10 cellular contexts compared by ENCODE assay signal in the genomic region with DNA sequence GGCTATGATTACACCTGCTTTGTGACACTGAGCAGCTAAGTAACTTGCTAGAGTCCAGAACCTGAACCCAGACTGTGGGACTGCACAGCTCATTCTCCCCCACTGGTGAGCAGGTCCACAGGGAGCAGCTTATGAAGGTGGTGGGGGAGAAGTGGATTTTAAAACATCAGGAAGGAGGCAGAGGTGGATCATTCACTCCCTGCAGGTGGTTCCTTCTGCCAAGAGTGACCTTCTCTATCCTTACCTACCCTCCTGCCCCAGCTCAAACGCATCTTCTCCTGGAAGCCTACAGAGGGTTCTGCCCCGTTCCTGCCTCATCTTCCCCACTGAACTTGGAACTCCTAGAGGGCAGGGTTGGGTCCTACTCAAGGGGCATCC. TPM values are rescaled to one million over a fixed set of nuclear protein-coding genes. Genes with fewer than 3 reads are reported as not detected.
DNase-seq lines count a peak whose midpoint lies in the region; ATAC-seq and TF ChIP-seq lines count a peak whose summit lies in the region.
"Had no signal": no experiment of that assay in that cellular context is flagged by ENCODE, and none has a peak within 500 bp of the region (broad histone marks: within the 10 kb centered on the region; RNA-seq: fewer than 3 reads in every experiment).

No MANE protein-coding gene starts in this region.

- peaks cover 2 to 18% (median 8%) of the 10 kb centered on the region in 3 donors for H3K36me3 Mint-ChIP-seq in CD8-positive, alpha-beta memory T cell
- no peaks in the 10 kb centered on the region for H3K36me3 Mint-ChIP-seq in osteocyte (ENCODE audit: unreplicated experiment)

- peaks cover 15% of the 10 kb centered on the region for H3K4me1 ChIP-seq in CD8-positive, alpha-beta memory T cell (ENCODE audit: insufficient read depth, low read length)

- no peaks in the 10 kb centered on the region for H3K36me3 ChIP-seq in CD8-positive, alpha-beta memory T cell (ENCODE audit: insufficient read depth, low read length)
- no peaks in the 10 kb centered on the region for H3K36me3 ChIP-seq in SK-N-MC (ENCODE audit: insufficient read depth, low read length)
- H3K36me3 ChIP-seq: SJSA1 had no signal

- peaks cover 22 to 31% (median 29%) of the 10 kb centered on the region in 3 donors for H3K4me1 Mint-ChIP-seq in CD8-positive, alpha-beta memory T cell
- H3K4me1 Mint-ChIP-seq in osteocyte (ENCODE audit: unreplicated experiment), result no peaks in the 10 kb centered on the region

- peak overlapping the region in 3 of 8 donors; percentile 23 to 41 (median 29) for H3K27ac Mint-ChIP-seq in CD8-positive, alpha-beta memory T cell
- no peak overlapping the region for H3K27ac Mint-ChIP-seq in osteocyte (ENCODE audit: unreplicated experiment)
- H3K27ac Mint-ChIP-seq: IgD-negative memory B cell had no signal

- H3K9me3 Mint-ChIP-seq in CD8-positive, alpha-beta memory T cell, result peaks cover 0 to 3% (median 0%) of the 10 kb centered on the region in 5 donors
- H3K9me3 Mint-ChIP-seq in osteocyte (ENCODE audit: unreplicated experiment), result peaks cover 4% of the 10 kb centered on the region

- no peak for ATAC-seq in GM21381 (IDR thresholded peaks at IDR 0.05; ENCODE audit: unreplicated experiment)

- no peak for DNase-seq in CD8-positive, alpha-beta memory T cell
- DNase-seq in SK-N-MC (ENCODE audit: low read depth, low spot score) (no peak), epithelial cell of esophagus (ENCODE audit: low read depth) (no peak), osteocyte (ENCODE audit: extremely low spot score, unreplicated experiment) (peak; percentile 51), RWPE1 (ENCODE audit: low spot score) (no peak), kidney tubule cell (ENCODE audit: low spot score) (no peak)
- no peak for DNase-seq in stimulated activated CD4-positive, alpha-beta T cell treated with anti-CD3 and anti-CD28 coated beads, Interleukin-2, amount 100 ng/mL, for 24 hours

- no peak overlapping the region for H3K27ac ChIP-seq in CD8-positive, alpha-beta memory T cell (ENCODE audit: low read depth, low read length)
- H3K27ac ChIP-seq in SK-N-MC (no peak overlapping the region), RWPE1 (no peak overlapping the region)
- H3K27ac ChIP-seq: SJSA1 had no signal

- peak overlapping the region; percentile 57 to 85 (median 66) for H3K4me3 Mint-ChIP-seq in CD8-positive, alpha-beta memory T cell
- no peak overlapping the region for H3K4me3 Mint-ChIP-seq in osteocyte (ENCODE audit: unreplicated experiment)

- TF ChIP-seq CTCF in epithelial cell of esophagus (IDR thresholded peaks at IDR 0.05; ENCODE audit: insufficient read depth, low read depth, low read length, missing control alignments) (no peak), osteocyte (IDR thresholded peaks at IDR 0.05) (no peak), RWPE1 (conservative IDR thresholded peaks at IDR 0.05; ENCODE audit: low read depth) (no peak)

- POLR2A ChIA-PET in CD8-positive, alpha-beta memory T cell (lab: Charles Lee), result no interaction called here
- POLR2A ChIA-PET in RWPE1 (lab: Yijun Ruan, JAX; ENCODE audit: low non-redundant PET), result no interaction called here

- H3K27me3 Mint-ChIP-seq in CD8-positive, alpha-beta memory T cell, result peaks cover 0 to 2% of the 10 kb centered on the region in 2 donors
- peaks cover 33% of the 10 kb centered on the region for H3K27me3 Mint-ChIP-seq in osteocyte (ENCODE audit: unreplicated experiment)

- CTCF ChIA-PET in CD8-positive, alpha-beta memory T cell (lab: Charles Lee), result interaction anchor here (0.6 to 2.9 kb wide), 9 partner anchors 8 to 186 kb away, joined by 3 to 10 read pairs (median 6); no protein-coding TSS in a partner anchor
- CTCF ChIA-PET in RWPE1 (lab: Yijun Ruan, JAX), result interaction anchor here (0.6 to 0.9 kb wide), 11 partner anchors 10 to 394 kb away, joined by 3 to 5 read pairs (median 3); no protein-coding TSS in a partner anchor

- no peak overlapping the region for H3K9ac ChIP-seq in SK-N-MC (ENCODE audit: insufficient read length)

- H3K4me3 ChIP-seq in CD8-positive, alpha-beta memory T cell (ENCODE audit: low read length), result peak overlapping the region; percentile 65
- H3K4me3 ChIP-seq in SK-N-MC (peak overlapping the region; percentile 72; the same call in 1 of the 2 replicates), epithelial cell of esophagus (ENCODE audit: low read length) (peak overlapping the region; percentile 47)

- H3K27me3 ChIP-seq in CD8-positive, alpha-beta memory T cell (ENCODE audit: insufficient read depth, low read length, poor library complexity, severe bottlenecking), result no peaks in the 10 kb centered on the region

- H3K9me3 ChIP-seq in CD8-positive, alpha-beta memory T cell (ENCODE audit: low read length), result no peaks in the 10 kb centered on the region
- no peaks in the 10 kb centered on the region for H3K9me3 ChIP-seq in SK-N-MC (ENCODE audit: low read depth, low read length)

RNA-seq across cellular contexts. Expression of a gene that starts 0.5 kb away (rescaled TPM):
- 10 to 100 TPM; 10.6 to 10.8 TPM for total RNA-seq in CD8-positive, alpha-beta memory T cell
- polyA plus RNA-seq in CD8-positive, alpha-beta memory T cell, result 11.8 TPM
- 3.4 TPM in 2 replicates for total RNA-seq in osteocyte

RNA-seq across cellular contexts. Expression of a gene that starts 56.3 kb away (rescaled TPM):
- total RNA-seq in CD8-positive, alpha-beta memory T cell, result not detected
- 0.15 TPM for polyA plus RNA-seq in CD8-positive, alpha-beta memory T cell
- not detected in 2 replicates for total RNA-seq in osteocyte
- total RNA-seq: SJSA1 had no signal
- polyA plus RNA-seq: IgD-negative memory B cell had no signal
